Comparison of ENCODE assay signal across 8 cellular contexts in the genomic region with DNA sequence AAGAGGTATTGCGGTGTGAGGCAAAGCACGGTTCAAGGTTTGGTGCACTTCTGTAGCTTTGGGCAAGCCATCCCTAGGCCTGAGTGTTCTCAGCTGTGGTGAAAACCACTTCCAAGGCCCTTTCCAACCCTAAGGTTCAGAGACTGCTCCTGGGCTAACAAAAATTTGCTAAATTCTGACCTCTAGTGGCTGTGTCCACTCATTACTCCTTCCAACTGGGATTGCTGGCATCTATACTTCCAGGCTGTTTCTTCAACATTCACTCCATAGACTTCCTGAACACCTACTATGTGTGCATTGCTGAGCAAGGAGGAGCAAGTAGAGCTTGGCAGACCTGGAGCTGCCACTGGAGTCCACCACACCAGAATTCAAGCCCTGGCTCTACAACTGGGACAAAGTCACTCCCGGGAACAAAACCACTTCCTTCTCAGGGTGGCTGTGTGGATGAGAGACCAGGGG. TPM values are rescaled to one million over a fixed set of nuclear protein-coding genes. Genes with fewer than 3 reads are reported as not detected.
DNase-seq lines count a peak whose midpoint lies in the region; ATAC-seq, FAIRE-seq and TF ChIP-seq lines count a peak whose summit lies in the region.

No MANE protein-coding gene starts in this region.

- peak; percentile 89 to 95 for TF ChIP-seq RAD21 in A549 (conservative IDR thresholded peaks at IDR 0.05 in 1 of 2, IDR thresholded peaks at IDR 0.05 in 1 of 2)

- CTCF ChIA-PET in A549 (lab: Yijun Ruan, JAX) = interaction anchor here (0.6 to 11.4 kb wide), 63 partner anchors 9 to 382 kb away, joined by 3 to 321 read pairs (median 4); a partner anchor contains a TSS

- H3K4me3 ChIP-seq in A549 = no peak overlapping the region
- H3K4me3 ChIP-seq in endodermal cell (ENCODE audit: low read length) = no peak overlapping the region

- 0 out of 6 replicates have a peak overlapping the region, but pooled peaks of 1 of the 2 experiments have one; percentile 37 for H3K27ac ChIP-seq in A549
- no peak overlapping the region for H3K27ac ChIP-seq in endodermal cell (ENCODE audit: low read depth, low read length)

- H3K27me3 Mint-ChIP-seq in endodermal cell (ENCODE audit: insufficient read depth) = no peaks in the 10 kb centered on the region

- H3K27ac Mint-ChIP-seq in endodermal cell = no peak overlapping the region

- TF ChIP-seq CTCF in A549 (IDR thresholded peaks at IDR 0.05) (peak; percentile 87), endodermal cell (conservative IDR thresholded peaks at IDR 0.05) (peak; percentile 87)

- 55% methylated on average over 2 of the region's 3 CpGs for WGBS in A549 (ENCODE audit: missing lambda C conversion rate)
- 27 to 61% methylated on average over 2 to 3 of the region's 3 CpGs for WGBS in endodermal cell (ENCODE audit: insufficient coverage in 1 of 2, insufficient read length in 1 of 2), 2 experiments

- no peaks in the 10 kb centered on the region for H3K36me3 ChIP-seq in endodermal cell (ENCODE audit: control insufficient read depth, insufficient read depth, low read length)

- H3K4me2 ChIP-seq in A549 = no peak overlapping the region

- no peaks in the 10 kb centered on the region for H3K27me3 ChIP-seq in endodermal cell (ENCODE audit: control insufficient read depth, insufficient read depth, low read length, poor library complexity, severe bottlenecking)

- ATAC-seq in A549 = peak; percentile 79 to 88; a peak in 5 of 6 replicates
- ATAC-seq in HG02970 (IDR thresholded peaks at IDR 0.05; ENCODE audit: low FRiP score, unreplicated experiment) = no peak

- TF ChIP-seq POLR2A in A549 (IDR thresholded peaks at IDR 0.05; ENCODE audit: low read length) = no peak

- FAIRE-seq in A549 (lab: Jason Lieb, UNC) = peak; percentile 85

- no peak overlapping the region for H3K9ac ChIP-seq in endodermal cell (ENCODE audit: extremely low read depth, low read length, poor library complexity, severe bottlenecking)

- H3K9me3 ChIP-seq in A549 (no peaks in the 10 kb centered on the region), endodermal cell (ENCODE audit: control insufficient read depth, low read length) (no peaks in the 10 kb centered on the region)

- TF ChIP-seq EP300 in A549 (IDR thresholded peaks at IDR 0.05) = no peak

- H3K36me3 Mint-ChIP-seq in endodermal cell (ENCODE audit: low read depth) = peaks cover 11% of the 10 kb centered on the region

- no peaks in the 10 kb centered on the region for H3K9me3 Mint-ChIP-seq in endodermal cell

- H3K4me1 ChIP-seq in A549 (peaks cover 25% of the 10 kb centered on the region), endodermal cell (ENCODE audit: control insufficient read depth, insufficient read depth, low read length) (no peaks in the 10 kb centered on the region)

- POLR2A ChIA-PET in A549 (lab: Yijun Ruan, JAX) = no interaction called here

- peak; percentile 58 to 76 for DNase-seq in A549 (ENCODE audit: low read depth in 1 of 2, low spot score in 1 of 2)
- peak; percentile 35 for DNase-seq in Daoy (ENCODE audit: low read depth)
- peak; percentile 58 for DNase-seq in LoVo (ENCODE audit: low spot score)
- peak; percentile 66 for DNase-seq in RPMI7951 (ENCODE audit: low read depth)
- peak; percentile 84 for DNase-seq in endodermal cell
- peak; percentile 79 for DNase-seq in medulla oblongata (ENCODE audit: extremely low spot score)
- DNase-seq in effector CD8-positive, alpha-beta T cell (lab: John Stamatoyannopoulos, UW) = no peak

- no peak overlapping the region for H3K4me3 Mint-ChIP-seq in endodermal cell

- H3K4me1 Mint-ChIP-seq in endodermal cell = peaks cover 3% of the 10 kb centered on the region

TF ChIP-seq in A549, 52 proteins besides CTCF, POLR2A, EP300 and RAD21:
- peak; percentile 94 for TF ChIP-seq SMC3 (IDR thresholded peaks at IDR 0.05)
- TF ChIP-seq NPAS2 (CRISPR knock-in tag; IDR thresholded peaks at IDR 0.05; ENCODE audit: borderline replicate concordance) = no peak

RNA-seq across cellular contexts. Expression of a gene that starts 29.3 kb away (rescaled TPM):
- polyA plus RNA-seq in A549 (2011; rRNA removed) (3.9 and 6.2 TPM in 2 replicates), A549 (2017; fragmentation: RNase III; extraction: RNeasy Plus Mini Kit Qiagen cat#74134 plus additional on column Dnase treatment) (1.4 to 2.4 TPM (median 1.7 TPM) in 3 replicates)
- polyA plus RNA-seq in A549 (2012; cell fraction: cytosol; rRNA removed) = 0.82 and 1.1 TPM in 2 replicates
- polyA plus RNA-seq in A549 (2012; cell fraction: nucleus; rRNA removed) = 2.2 and 2.7 TPM in 2 replicates
- 7.4 and 7.6 TPM in 2 replicates for polyA minus RNA-seq in A549 (2011; rRNA and poly(A)+ RNA removed)
- total RNA-seq in Daoy (2014; rRNA removed; shearing (Covaris generic)) = 3.4 and 4.1 TPM in 2 replicates
- 9.7 and 10.7 TPM in 2 replicates for total RNA-seq in RPMI7951 (2014; rRNA removed; shearing (Covaris generic))
- 10 to 100 TPM; 15.7 to 22.6 TPM for total RNA-seq in endodermal cell
- polyA plus RNA-seq in endodermal cell (2013, experiment 1 of 2) = 11.5 TPM
- 11.0 TPM for polyA plus RNA-seq in endodermal cell (2013, experiment 2 of 2)

RNA-seq across cellular contexts. Expression of a gene that starts 33.3 kb away (rescaled TPM):
- 34.5 and 35.5 TPM in 2 replicates for polyA plus RNA-seq in A549 (2011; rRNA removed)
- 14.2 and 14.5 TPM in 2 replicates for polyA plus RNA-seq in A549 (2012; cell fraction: cytosol; rRNA removed)
- polyA plus RNA-seq in A549 (2012; cell fraction: nucleus; rRNA removed) = 4.6 and 6.9 TPM in 2 replicates
- polyA plus RNA-seq in A549 (2017; fragmentation: RNase III; extraction: RNeasy Plus Mini Kit Qiagen cat#74134 plus additional on column Dnase treatment) = 15.8 to 19.0 TPM (median 17.1 TPM) in 3 replicates
- 17.6 and 18.2 TPM in 2 replicates for polyA minus RNA-seq in A549 (2011; rRNA and poly(A)+ RNA removed)
- total RNA-seq in Daoy (2014; rRNA removed; shearing (Covaris generic)) = 13.4 and 16.0 TPM in 2 replicates
- total RNA-seq in RPMI7951 (2014; rRNA removed; shearing (Covaris generic)) = 72.5 and 75.9 TPM in 2 replicates
- 10 to 100 TPM; 13.5 to 19.9 TPM for total RNA-seq in endodermal cell
- 19.2 TPM for polyA plus RNA-seq in endodermal cell (2013, experiment 1 of 2)
- polyA plus RNA-seq in endodermal cell (2013, experiment 2 of 2) = 17.2 TPM
